Comparison of ENCODE assay signal across 17 cellular contexts in genomic region chr6:11069760-11070159, GRCh38. TPM values are rescaled to one million over a fixed set of nuclear protein-coding genes. Genes with fewer than 3 reads are reported as not detected.
"Had no signal": no experiment of that assay in that cellular context is flagged by ENCODE, and none has a peak within 500 bp of the region (broad histone marks: within the 10 kb centered on the region; RNA-seq: fewer than 3 reads in every experiment).

No MANE protein-coding gene starts in this region.

- H3K36me3 Mint-ChIP-seq: natural killer cell treated with Interleukin-12 subunit alpha and Interleukin-12 subunit beta and Interleukin-15 and Interleukin-18, amount 100 ng/mL, for 72 hours; WTC11 had no signal

- H3K9me3 ChIP-seq: left lung, tibial artery had no signal

- H3K4me3 ChIP-seq: left lung, tibial artery had no signal

- DNase-seq: activated CD4-positive, alpha-beta memory T cell treated with anti-CD3 and anti-CD28 coated beads, Interleukin-2, amount 10 ng/mL, durations not matched to agents 7 days and 5 days; activated CD4-positive, alpha-beta T cell treated with anti-CD3 and anti-CD28 coated beads for 4 hours; activated naive CD4-positive, alpha-beta T cell treated with anti-CD3 and anti-CD28 coated beads, Interleukin-2, amount 50 U/mL, for 16 hours; activated T-cell treated with anti-CD3 and anti-CD28 coated beads, Interleukin-2, amount 50 U/mL, for 24 hours; dermis blood vessel endothelial cell; hippocampal formation; left lung; nucleus accumbens; right cardiac atrium; small intestine; stimulated activated CD4-positive, alpha-beta T cell treated with anti-CD3 and anti-CD28 coated beads, Interleukin-4, amount 100 ng/mL, for 24 hours; tibial artery had no signal

- H3K27me3 ChIP-seq: tibial artery had no signal

- H3K27ac ChIP-seq: left lung, tibial artery had no signal

- H3K36me3 ChIP-seq: left lung, tibial artery had no signal

- H3K4me3 Mint-ChIP-seq: activated CD4-positive, alpha-beta memory T cell treated with anti-CD3 and anti-CD28 coated beads, Interleukin-2, amount 10 ng/mL, durations not matched to agents 7 days and 5 days; activated T-cell treated with anti-CD3 and anti-CD28 coated beads, Interleukin-2, amount 50 U/mL, for 24 hours; natural killer cell treated with Interleukin-12 subunit alpha and Interleukin-12 subunit beta and Interleukin-15 and Interleukin-18, amount 100 ng/mL, for 72 hours; WTC11 had no signal

- H3K9me3 Mint-ChIP-seq: activated CD4-positive, alpha-beta memory T cell treated with anti-CD3 and anti-CD28 coated beads, Interleukin-2, amount 10 ng/mL, durations not matched to agents 7 days and 5 days; activated T-cell treated with anti-CD3 and anti-CD28 coated beads, Interleukin-2, amount 50 U/mL, for 24 hours; natural killer cell treated with Interleukin-12 subunit alpha and Interleukin-12 subunit beta and Interleukin-15 and Interleukin-18, amount 100 ng/mL, for 72 hours; WTC11 had no signal

- H3K27ac Mint-ChIP-seq: activated CD4-positive, alpha-beta memory T cell treated with anti-CD3 and anti-CD28 coated beads, Interleukin-2, amount 10 ng/mL, durations not matched to agents 7 days and 5 days; activated T-cell treated with anti-CD3 and anti-CD28 coated beads, Interleukin-2, amount 50 U/mL, for 24 hours; natural killer cell treated with Interleukin-12 subunit alpha and Interleukin-12 subunit beta and Interleukin-15 and Interleukin-18, amount 100 ng/mL, for 72 hours; WTC11 had no signal

- ATAC-seq: natural killer cell treated with Interleukin-12 subunit alpha and Interleukin-12 subunit beta and Interleukin-15 and Interleukin-18, amount 100 ng/mL, for 72 hours; right cardiac atrium; WTC11 had no signal

- H3K4me1 Mint-ChIP-seq: activated CD4-positive, alpha-beta memory T cell treated with anti-CD3 and anti-CD28 coated beads, Interleukin-2, amount 10 ng/mL, durations not matched to agents 7 days and 5 days had no signal

- H3K4me1 ChIP-seq: left lung, tibial artery had no signal

- H3K27me3 Mint-ChIP-seq: activated T-cell treated with anti-CD3 and anti-CD28 coated beads, Interleukin-2, amount 50 U/mL, for 24 hours had no signal

RNA-seq across cellular contexts. Expression of gene ELOVL2, which starts 25.7 kb away (rescaled TPM):
- total RNA-seq: activated CD4-positive, alpha-beta memory T cell treated with anti-CD3 and anti-CD28 coated beads, Interleukin-2, amount 10 ng/mL, durations not matched to agents 7 days and 5 days; natural killer cell treated with Interleukin-12 subunit alpha and Interleukin-12 subunit beta and Interleukin-15 and Interleukin-18, amount 100 ng/mL, for 72 hours had no signal

RNA-seq across cellular contexts. Expression of gene ERVFRD-1, which starts 41.8 kb away (rescaled TPM):
- total RNA-seq: activated CD4-positive, alpha-beta memory T cell treated with anti-CD3 and anti-CD28 coated beads, Interleukin-2, amount 10 ng/mL, durations not matched to agents 7 days and 5 days; astrocyte; chondrocyte; natural killer cell treated with Interleukin-12 subunit alpha and Interleukin-12 subunit beta and Interleukin-15 and Interleukin-18, amount 100 ng/mL, for 72 hours; WTC11 had no signal
- polyA plus RNA-seq: keratinocyte had no signal
